ENCODE assay signal across 29 cellular contexts in genomic region chr15:89632563-89633430, GRCh38. TPM values are rescaled to one million over a fixed set of nuclear protein-coding genes. Genes with fewer than 3 reads are reported as not detected.
DNase-seq lines count a peak whose midpoint lies in the region; ATAC-seq and TF ChIP-seq lines count a peak whose summit lies in the region.
"Had no signal": no experiment of that assay in that cellular context is flagged by ENCODE, and none has a peak within 500 bp of the region (broad histone marks: within the 10 kb centered on the region; RNA-seq: fewer than 3 reads in every experiment).

No MANE protein-coding gene starts in this region.

- intact Hi-C loops in prostate gland (cut with DNase I): no loop called here

- H3K36me3 ChIP-seq in HEK293 (ENCODE audit: control insufficient read depth in 2 of 2, insufficient read depth in 1 of 2, low read length in 2 of 2) (peaks cover 44 to 58% of the 10 kb centered on the region in 2 experiments), endodermal cell (ENCODE audit: control insufficient read depth, insufficient read depth, low read length) (peaks cover 54% of the 10 kb centered on the region), prostate gland (no peaks in the 10 kb centered on the region)
- H3K36me3 ChIP-seq: ovary had no signal

- H3K4me1 ChIP-seq in HEK293 (ENCODE audit: control insufficient read depth, insufficient read depth, low read length): no peaks in the 10 kb centered on the region
- no peaks in the 10 kb centered on the region for H3K4me1 ChIP-seq in endodermal cell (ENCODE audit: control insufficient read depth, insufficient read depth, low read length)
- H3K4me1 ChIP-seq in prostate gland (replicated peaks): no peaks in the 10 kb centered on the region

- H3K27me3 ChIP-seq in endodermal cell (ENCODE audit: control insufficient read depth, insufficient read depth, low read length, poor library complexity, severe bottlenecking) (no peaks in the 10 kb centered on the region), prostate gland (replicated peaks; ENCODE audit: insufficient read depth) (no peaks in the 10 kb centered on the region)
- H3K27me3 ChIP-seq: ovary had no signal

- CTCF ChIA-PET in HEK293 (lab: Yijun Ruan, JAX): interaction anchor here (1.0 kb wide), 2 partner anchors 12 to 15 kb away, joined by 3 to 6 read pairs; no protein-coding TSS in a partner anchor

- ATAC-seq in T-helper 17 cell: no peak

- H3K9ac ChIP-seq in endodermal cell (ENCODE audit: extremely low read depth, low read length, poor library complexity, severe bottlenecking): no peak overlapping the region
- H3K9ac ChIP-seq: GM23248 had no signal

- H3K27ac Mint-ChIP-seq in endodermal cell: no peak overlapping the region
- no peak overlapping the region for H3K27ac Mint-ChIP-seq in T-helper 17 cell
- H3K27ac Mint-ChIP-seq: activated CD4-positive, alpha-beta memory T cell treated with anti-CD3 and anti-CD28 coated beads for 36 hours; CD4-positive, CD25-positive, alpha-beta regulatory T cell; natural killer cell had no signal

- H3K4me3 Mint-ChIP-seq in endodermal cell (no peak overlapping the region), T-helper 17 cell (no peak overlapping the region)
- H3K4me3 Mint-ChIP-seq: activated CD4-positive, alpha-beta memory T cell treated with anti-CD3 and anti-CD28 coated beads for 36 hours; CD4-positive, CD25-positive, alpha-beta regulatory T cell; central memory CD8-positive, alpha-beta T cell; natural killer cell had no signal

- POLR2A ChIA-PET in HEK293 (lab: Yijun Ruan, JAX): interaction anchor here (0.7 to 1.0 kb wide), 4 partner anchors 10 to 58 kb away, joined by 3 to 4 read pairs (median 3); partner anchors contain the start of gene TICRR

- H3K27ac ChIP-seq in HEK293 (ENCODE audit: extremely low read depth, low read depth, low read length) (no peak overlapping the region), endodermal cell (ENCODE audit: low read depth, low read length) (no peak overlapping the region), prostate gland (no peak overlapping the region)
- H3K27ac ChIP-seq: GM23248, ovary had no signal

- no peak for TF ChIP-seq POLR2A in prostate gland (IDR thresholded peaks at IDR 0.05)

- TF ChIP-seq CTCF in HEK293 (tag by site-specific recombination; IDR thresholded peaks at IDR 0.05) (no peak), endodermal cell (conservative IDR thresholded peaks at IDR 0.05) (no peak), prostate gland (IDR thresholded peaks at IDR 0.05) (no peak)

- H3K9me3 Mint-ChIP-seq in endodermal cell: peaks cover 28% of the 10 kb centered on the region
- H3K9me3 Mint-ChIP-seq: activated CD4-positive, alpha-beta memory T cell treated with anti-CD3 and anti-CD28 coated beads for 36 hours; central memory CD8-positive, alpha-beta T cell; natural killer cell had no signal

- no peak overlapping the region for H3K4me3 ChIP-seq in HEK293 (ENCODE audit: low read depth, low read length)
- no peak overlapping the region for H3K4me3 ChIP-seq in endodermal cell (ENCODE audit: low read length)
- H3K4me3 ChIP-seq in prostate gland: no peak overlapping the region
- H3K4me3 ChIP-seq: GM23248, ovary had no signal

- peaks cover 67% of the 10 kb centered on the region for H3K36me3 Mint-ChIP-seq in endodermal cell (ENCODE audit: low read depth)
- H3K36me3 Mint-ChIP-seq in T-helper 17 cell (ENCODE audit: low read depth): no peaks in the 10 kb centered on the region
- H3K36me3 Mint-ChIP-seq: CD4-positive, CD25-positive, alpha-beta regulatory T cell; natural killer cell had no signal

- DNase-seq in activated CD8-positive, alpha-beta memory T cell treated with anti-CD3 and anti-CD28 coated beads for 24 hours: peak; percentile 37
- no peak for DNase-seq in activated CD8-positive, alpha-beta memory T cell treated with anti-CD3 and anti-CD28 coated beads, Interleukin-2, amount 50 U/mL, for 4 hours
- DNase-seq in endodermal cell: peak; percentile 34
- DNase-seq in prostate gland (ENCODE audit: low spot score): peak; percentile 34
- no peak for DNase-seq in T-helper 17 cell
- DNase-seq in activated gamma-delta T cell treated with Interleukin-2 at 50 U/mL for 16 hours: no peak
- no peak for DNase-seq in AML-193 (lab: John Stamatoyannopoulos, UW)
- DNase-seq: 8988T; activated CD4-positive, alpha-beta memory T cell treated with anti-CD3 and anti-CD28 coated beads for 36 hours; activated CD4-positive, CD25-positive, alpha-beta regulatory T cell treated with anti-CD3 and anti-CD28 coated beads, Interleukin-2, amount 50 U/mL, for 72 hours; activated gamma-delta T cell; CD4-positive, CD25-positive, alpha-beta regulatory T cell; GM23248; midbrain; natural killer cell; NCI-H1105 treated with DMSO at 0.1 percent for 48 hours; NCI-H1930; NCI-H226; NCI-H774; ovary; RPMI8226; stimulated activated CD4-positive, alpha-beta T cell treated with anti-CD3 and anti-CD28 coated beads, Interleukin-2, amount 100 ng/mL, for 24 hours; T-helper 2 cell had no signal

- 96 to 98% methylated on average over 8 to 16 of the region's 18 CpGs for WGBS in endodermal cell (ENCODE audit: insufficient coverage in 1 of 2, insufficient read length in 1 of 2), 2 experiments
- WGBS in prostate gland: 93% methylated on average over 18 of the region's 18 CpGs

- H3K4me1 Mint-ChIP-seq in endodermal cell (no peaks in the 10 kb centered on the region), T-helper 17 cell (no peaks in the 10 kb centered on the region)
- H3K4me1 Mint-ChIP-seq: CD4-positive, CD25-positive, alpha-beta regulatory T cell; central memory CD8-positive, alpha-beta T cell; natural killer cell had no signal

- no peaks in the 10 kb centered on the region for H3K27me3 Mint-ChIP-seq in endodermal cell (ENCODE audit: insufficient read depth)
- peaks cover 13% of the 10 kb centered on the region for H3K27me3 Mint-ChIP-seq in T-helper 17 cell
- H3K27me3 Mint-ChIP-seq: activated CD4-positive, alpha-beta memory T cell treated with anti-CD3 and anti-CD28 coated beads for 36 hours; CD4-positive, CD25-positive, alpha-beta regulatory T cell had no signal

- no peaks in the 10 kb centered on the region; the same call in 1 of the 2 replicates for H3K9me3 ChIP-seq in HEK293 (ENCODE audit: control insufficient read depth, insufficient read depth, low read depth, low read length)
- peaks cover 4% of the 10 kb centered on the region for H3K9me3 ChIP-seq in endodermal cell (ENCODE audit: control insufficient read depth, low read length)
- H3K9me3 ChIP-seq in prostate gland: no peaks in the 10 kb centered on the region
- H3K9me3 ChIP-seq in T-helper 17 cell (ENCODE audit: control insufficient read depth, low read length, poor library complexity, severe bottlenecking): no peaks in the 10 kb centered on the region
- H3K9me3 ChIP-seq: ovary had no signal

TF ChIP-seq in HEK293, 187 proteins besides CTCF, POLR2A, EP300 and RAD21 (continues in another document):
- TF ChIP-seq ZBTB10 (tag by site-specific recombination; IDR thresholded peaks at IDR 0.05) (no peak), KLF17 (tag by site-specific recombination; IDR thresholded peaks at IDR 0.05) (no peak), ZNF837 (tag by site-specific recombination; IDR thresholded peaks at IDR 0.05) (0 out of 2 replicates have a peak, but pooled peaks have one; percentile 16), ZNF214 (tag by site-specific recombination; IDR thresholded peaks at IDR 0.05; ENCODE audit: borderline replicate concordance) (no peak)

RNA-seq across cellular contexts. Expression of gene KIF7, which starts 22.5 kb away (rescaled TPM):
- total RNA-seq in endodermal cell (10 to 100 TPM; 22.9 to 24.4 TPM), prostate gland (10 to 100 TPM in 1 of 2 donors, 1 to 10 TPM in 1; 4.1 to 10.3 TPM), T-helper 17 cell (under 1 TPM; 0.05 to 0.10 TPM)
- polyA plus RNA-seq in endodermal cell (2013, experiment 1 of 2): 9.7 TPM
- 8.9 TPM for polyA plus RNA-seq in endodermal cell (2013, experiment 2 of 2)
- polyA plus RNA-seq: CD4-positive, CD25-positive, alpha-beta regulatory T cell had no signal

RNA-seq across cellular contexts. Expression of gene PLIN1, which starts 46.4 kb away (rescaled TPM):
- total RNA-seq in endodermal cell: under 1 TPM; 0.11 to 0.22 TPM
- 0.18 TPM for polyA plus RNA-seq in endodermal cell (2013, experiment 1 of 2)
- 0.21 TPM for polyA plus RNA-seq in endodermal cell (2013, experiment 2 of 2)
- 1 to 10 TPM; 1.5 to 3.6 TPM for total RNA-seq in prostate gland
- total RNA-seq in T-helper 17 cell: under 1 TPM; 0.10 to 0.12 TPM
- total RNA-seq: CD4-positive, CD25-positive, alpha-beta regulatory T cell; dermis microvascular lymphatic vessel endothelial cell; GM23248; SK-MEL-5 had no signal
- polyA plus RNA-seq: CD4-positive, CD25-positive, alpha-beta regulatory T cell; GM23248 had no signal

RNA-seq across cellular contexts. Expression of gene TICRR, which starts 57.5 kb away (rescaled TPM):
- total RNA-seq in endodermal cell (10 to 100 TPM; 21.9 to 27.2 TPM), prostate gland (1 to 10 TPM in 1 of 2 donors, under 1 TPM in 1; 0.55 to 4.1 TPM), T-helper 17 cell (under 1 TPM; 0.21 to 0.22 TPM)
- polyA plus RNA-seq in endodermal cell (2013, experiment 1 of 2): 20.9 TPM
- 19.5 TPM for polyA plus RNA-seq in endodermal cell (2013, experiment 2 of 2)

RNA-seq across cellular contexts. Expression of gene PEX11A, which starts 57.8 kb away (rescaled TPM):
- 1 to 10 TPM; 2.7 to 4.0 TPM for total RNA-seq in endodermal cell
- 5.1 TPM for polyA plus RNA-seq in endodermal cell (2013, experiment 1 of 2)
- 4.6 TPM for polyA plus RNA-seq in endodermal cell (2013, experiment 2 of 2)
- total RNA-seq in prostate gland: 10 to 100 TPM; 13.5 to 23.3 TPM
- under 1 TPM; 0.16 to 0.37 TPM for total RNA-seq in T-helper 17 cell

RNA-seq across cellular contexts. Expression of gene WDR93, which starts 57.8 kb away (rescaled TPM):
- under 1 TPM; 0.24 to 0.64 TPM for total RNA-seq in endodermal cell
- polyA plus RNA-seq in endodermal cell (2013, experiment 1 of 2): 0.11 TPM
- 0.25 TPM for polyA plus RNA-seq in endodermal cell (2013, experiment 2 of 2)
- 1 to 10 TPM in 1 of 2 donors, under 1 TPM in 1; 0.18 to 3.0 TPM for total RNA-seq in prostate gland
- under 1 TPM in 1 of 2 donors, not detected in 1; 0.18 TPM for total RNA-seq in T-helper 17 cell
- total RNA-seq: activated CD4-positive, alpha-beta memory T cell treated with anti-CD3 and anti-CD28 coated beads for 36 hours; astrocyte; CD4-positive, CD25-positive, alpha-beta regulatory T cell; dermis microvascular lymphatic vessel endothelial cell; glomerular endothelial cell; GM23248; SK-MEL-5 had no signal
- polyA plus RNA-seq: CD4-positive, CD25-positive, alpha-beta regulatory T cell had no signal

Comparison
In these comparisons a context has a peak if more than half of its experiments do, and no peak if none do; other contexts are left out.
1. DNase-seq: peak in activated CD8-positive, alpha-beta memory T cell treated with anti-CD3 and anti-CD28 coated beads for 24 hours (single experiment), endodermal cell (single experiment) and prostate gland (single experiment); none in activated CD8-positive, alpha-beta memory T cell treated with anti-CD3 and anti-CD28 coated beads, Interleukin-2, amount 50 U/mL, for 4 hours (single experiment), T-helper 17 cell (0 of 3), activated gamma-delta T cell treated with Interleukin-2 at 50 U/mL for 16 hours (single experiment) and AML-193 (0 of 2).
2. RNA of gene KIF7, which starts 22.5 kb away (total RNA-seq): 22.9 to 24.4 TPM in endodermal cell and 4.1 to 10.3 TPM in prostate gland; 0.05 to 0.10 TPM in T-helper 17 cell; every median in the first group is over 4 times any median in the second.
3. RNA of gene TICRR, which starts 57.5 kb away (total RNA-seq): 21.9 to 27.2 TPM in endodermal cell; 0.55 to 4.1 TPM in prostate gland and 0.21 to 0.22 TPM in T-helper 17 cell; every median in the first group is over 4 times any median in the second.